ENCODE assay signal across 18 cellular contexts in genomic region chr6:117480651-117481050, GRCh38. TPM values are rescaled to one million over a fixed set of nuclear protein-coding genes. Genes with fewer than 3 reads are reported as not detected.
DNase-seq lines count a peak whose midpoint lies in the region; ATAC-seq and TF ChIP-seq lines count a peak whose summit lies in the region.
"Had no signal": no experiment of that assay in that cellular context is flagged by ENCODE, and none has a peak within 500 bp of the region (broad histone marks: within the 10 kb centered on the region; RNA-seq: fewer than 3 reads in every experiment).

No MANE protein-coding gene starts in this region.

- H3K4me3 Mint-ChIP-seq in Caco-2 (ENCODE audit: unreplicated experiment) (peak overlapping the region; percentile 80), progenitor cell of endocrine pancreas (ENCODE audit: low read depth) (peak overlapping the region; percentile 3)

- H3K36me3 ChIP-seq in Caco-2 (ENCODE audit: control insufficient read depth, insufficient read depth, low read length) (no peaks in the 10 kb centered on the region), GM23248 (ENCODE audit: low read depth) (no peaks in the 10 kb centered on the region), ascending aorta (no peaks in the 10 kb centered on the region), gastrocnemius medialis (no peaks in the 10 kb centered on the region)
- H3K36me3 ChIP-seq: BLaER1 treated with 17β-estradiol and CSF1 and Interleukin-3, amounts not matched to agents 10 nM and 100 nM had no signal

- POLR2A ChIA-PET in Caco-2 (lab: Charles Lee) = interaction anchor here (1.0 kb wide), 1 partner anchor 122 kb away, joined by 7 read pairs; the partner anchor contains the start of gene GOPC

- H3K9me3 Mint-ChIP-seq in Caco-2 (ENCODE audit: unreplicated experiment) (no peaks in the 10 kb centered on the region), progenitor cell of endocrine pancreas (ENCODE audit: low read depth) (no peaks in the 10 kb centered on the region)
- H3K9me3 Mint-ChIP-seq: CD8-positive, alpha-beta T cell; H9 had no signal

- H3K4me1 ChIP-seq in Caco-2 (peaks cover 17% of the 10 kb centered on the region), GM23248 (ENCODE audit: insufficient read depth) (peaks cover 21% of the 10 kb centered on the region), ascending aorta (peaks cover 4 to 7% of the 10 kb centered on the region in 2 donors), gastrocnemius medialis (peaks cover 13 to 19% of the 10 kb centered on the region in 2 donors)

- CTCF ChIA-PET in Caco-2 (lab: Charles Lee) = interaction anchor here (0.7 kb wide), 1 partner anchor 29 kb away, joined by 3 read pairs; no protein-coding TSS in a partner anchor

- H3K4me3 ChIP-seq in Caco-2 (ENCODE audit: low read depth, low read length) (no peak overlapping the region), GM23248 (no peak overlapping the region), ascending aorta (no peak overlapping the region), gastrocnemius medialis (no peak overlapping the region)
- H3K4me3 ChIP-seq: BLaER1 treated with 17β-estradiol and CSF1 and Interleukin-3, amounts not matched to agents 10 nM and 100 nM had no signal

- H3K27me3 ChIP-seq in Caco-2 (replicated peaks; ENCODE audit: control insufficient read depth, insufficient read depth, low read length) (no peaks in the 10 kb centered on the region), GM23248 (replicated peaks; ENCODE audit: insufficient read depth) (no peaks in the 10 kb centered on the region), ascending aorta (no peaks in the 10 kb centered on the region), gastrocnemius medialis (no peaks in the 10 kb centered on the region)

- no peak overlapping the region for H3K4me2 ChIP-seq in GM23248 (ENCODE audit: unreplicated experiment)
- H3K4me2 ChIP-seq: BLaER1 treated with 17β-estradiol and CSF1 and Interleukin-3, amounts not matched to agents 10 nM and 100 nM had no signal

- H3K79me2 ChIP-seq in GM23248 (ENCODE audit: insufficient read depth) = peaks cover 20% of the 10 kb centered on the region

- BruUV-seq in Caco-2 (replicated peaks; lab: Mats Ljungman, UMichigan) = no TSS peak

- TF ChIP-seq POLR2A in gastrocnemius medialis (IDR thresholded peaks at IDR 0.05) = no peak

- TF ChIP-seq CTCF in Caco-2 (IDR thresholded peaks at IDR 0.05; ENCODE audit: insufficient read depth in 1 of 2, low read depth in 1 of 2, low read length in 1 of 2, severe bottlenecking in 1 of 2, unreplicated experiment in 1 of 2) (no peak), ascending aorta (IDR thresholded peaks at IDR 0.05) (no peak), progenitor cell of endocrine pancreas (IDR thresholded peaks at IDR 0.05; ENCODE audit: unreplicated experiment) (no peak), gastrocnemius medialis (IDR thresholded peaks at IDR 0.05 in 4 of 5, conservative IDR thresholded peaks at IDR 0.05 in 1 of 5) (no peak)

- DNase-seq in Caco-2 (no peak), GM23248 (no peak), ascending aorta (ENCODE audit: low spot score in 2 of 2) (no peak), progenitor cell of endocrine pancreas (ENCODE audit: low spot score, unreplicated experiment) (no peak), SIG-M5 treated with dmso at 0.1 percent for 504 hours (lab: John Stamatoyannopoulos, UW; ENCODE audit: unreplicated experiment) (no peak), gastrocnemius medialis (no peak), dermis blood vessel endothelial cell (no peak)
- DNase-seq: KG1, MV-4-11, NCI-H1436 treated with DMSO at 0.1 percent for 48 hours, NCI-H2081, PC-3, SIG-M5 had no signal

- no peaks in the 10 kb centered on the region for H3K9me3 ChIP-seq in Caco-2
- no peaks in the 10 kb centered on the region for H3K9me3 ChIP-seq in GM23248 (ENCODE audit: low read depth)
- H3K9me3 ChIP-seq in ascending aorta = no peaks in the 10 kb centered on the region
- no peaks in the 10 kb centered on the region for H3K9me3 ChIP-seq in gastrocnemius medialis

- H3K27me3 Mint-ChIP-seq in Caco-2 (ENCODE audit: insufficient read depth, unreplicated experiment) (no peaks in the 10 kb centered on the region), progenitor cell of endocrine pancreas (peaks cover 8% of the 10 kb centered on the region)

- H3K27ac ChIP-seq in GM23248 (no peak overlapping the region), ascending aorta (peak overlapping the region; percentile 82 to 91), gastrocnemius medialis (no peak overlapping the region)
- H3K27ac ChIP-seq: BLaER1 treated with 17β-estradiol and CSF1 and Interleukin-3, amounts not matched to agents 10 nM and 100 nM had no signal

- H3K9ac ChIP-seq in GM23248 = no peak overlapping the region
- H3K9ac ChIP-seq: BLaER1 treated with 17β-estradiol and CSF1 and Interleukin-3, amounts not matched to agents 10 nM and 100 nM had no signal

- no peaks in the 10 kb centered on the region for H3K9me2 ChIP-seq in GM23248 (ENCODE audit: insufficient read depth)

- H4K20me1 ChIP-seq in GM23248 (ENCODE audit: insufficient read depth) = no peaks in the 10 kb centered on the region
- H4K20me1 ChIP-seq: BLaER1 treated with 17β-estradiol and CSF1 and Interleukin-3, amounts not matched to agents 10 nM and 100 nM had no signal

- H3K4me1 Mint-ChIP-seq in Caco-2 (ENCODE audit: low read depth, unreplicated experiment) (peaks cover 29% of the 10 kb centered on the region), progenitor cell of endocrine pancreas (ENCODE audit: low read depth) (peaks cover 42% of the 10 kb centered on the region)

- peaks cover 4% of the 10 kb centered on the region for H3K36me3 Mint-ChIP-seq in Caco-2 (ENCODE audit: insufficient read depth, unreplicated experiment)
- H3K36me3 Mint-ChIP-seq in progenitor cell of endocrine pancreas (ENCODE audit: insufficient read depth) = no peaks in the 10 kb centered on the region

- H3K27ac Mint-ChIP-seq in Caco-2 (ENCODE audit: unreplicated experiment) = peak overlapping the region; percentile 45
- peak overlapping the region; percentile 72 for H3K27ac Mint-ChIP-seq in progenitor cell of endocrine pancreas
- H3K27ac Mint-ChIP-seq: CD8-positive, alpha-beta T cell; H9 had no signal

- no peak for ATAC-seq in gastrocnemius medialis
- ATAC-seq: PC-3 had no signal

- intact Hi-C loops in Caco-2 (cut with micrococcal nuclease; ENCODE audit: unreplicated experiment) = loop anchor here (1.0 kb wide), 1 partner anchor 56 kb away; no protein-coding TSS in a partner anchor
- intact Hi-C loops in ascending aorta (cut with DNase I) = loop anchor here (5.0 kb wide), 2 partner anchors 197 to 1067 kb away; partner anchors contain the start of genes NUS1 and PLN
- intact Hi-C loops in gastrocnemius medialis (cut with DNase I; ENCODE audit: low total_unique reads) = loop anchor here (2.0 kb wide), 1 partner anchor 122 kb away; the partner anchor contains the start of gene GOPC

- in situ Hi-C loops in GM23248 (cut with MboI) (no loop called here), gastrocnemius medialis (cut with MboI; ENCODE audit: low sequenced_read_pairs in 4 of 4) (no loop called here)

- 63 to 76% methylated on average over 3 of the region's 3 CpGs for WGBS in GM23248 (ENCODE audit: low coverage in 1 of 2, low lambda C conversion rate in 2 of 2, missing lambda C conversion rate in 2 of 2), 2 experiments

- H3F3A ChIP-seq in GM23248 (ENCODE audit: insufficient read depth) = peaks cover 40% of the 10 kb centered on the region

- peak overlapping the region; percentile 77 for H2AFZ ChIP-seq in GM23248

RNA-seq across cellular contexts. Expression of gene DCBLD1, which starts 1.8 kb away (rescaled TPM):
- total RNA-seq in Caco-2 (2022) = 69.3 and 73.4 TPM in 2 replicates
- total RNA-seq in GM23248 (2014; rRNA removed; shearing (Covaris generic)) = 38.4 and 52.0 TPM in 2 replicates
- polyA plus RNA-seq in GM23248 (2016; fragmentation: Nextera tagmentation; extraction: Ambion mirVana) = 24.0 and 25.1 TPM in 2 replicates
- total RNA-seq in ascending aorta = 0.85 TPM
- 36.1 and 37.4 TPM in 2 replicates for total RNA-seq in progenitor cell of endocrine pancreas
- 1 to 10 TPM; 4.3 to 8.1 (median 5.2) TPM for total RNA-seq in gastrocnemius medialis
- total RNA-seq in dermis blood vessel endothelial cell = 35.1 and 41.1 TPM in 2 replicates

RNA-seq across cellular contexts. Expression of gene ROS1, which starts 54.9 kb away (rescaled TPM):
- total RNA-seq in Caco-2 (2022) (0.16 TPM in 1 of 2 replicates, not detected in the other), ascending aorta (not detected), progenitor cell of endocrine pancreas (0.14 and 0.22 TPM in 2 replicates), gastrocnemius medialis (not detected), dermis blood vessel endothelial cell (under 0.01 TPM in 1 of 2 replicates, not detected in the other)
- 0.43 and 0.76 TPM in 2 replicates for total RNA-seq in GM23248 (2014; rRNA removed; shearing (Covaris generic))
- 0.16 and 0.20 TPM in 2 replicates for polyA plus RNA-seq in GM23248 (2016; fragmentation: Nextera tagmentation; extraction: Ambion mirVana)
- total RNA-seq: A673; CD8-positive, alpha-beta T cell; H9; NCI-H460 had no signal

Comparison
In these comparisons a context has a peak if more than half of its experiments do, and no peak if none do; other contexts are left out.
1. H3K27ac ChIP-seq: peak in ascending aorta (2 of 2); none in GM23248 (single experiment) and gastrocnemius medialis (0 of 4).